In the genomic region with DNA sequence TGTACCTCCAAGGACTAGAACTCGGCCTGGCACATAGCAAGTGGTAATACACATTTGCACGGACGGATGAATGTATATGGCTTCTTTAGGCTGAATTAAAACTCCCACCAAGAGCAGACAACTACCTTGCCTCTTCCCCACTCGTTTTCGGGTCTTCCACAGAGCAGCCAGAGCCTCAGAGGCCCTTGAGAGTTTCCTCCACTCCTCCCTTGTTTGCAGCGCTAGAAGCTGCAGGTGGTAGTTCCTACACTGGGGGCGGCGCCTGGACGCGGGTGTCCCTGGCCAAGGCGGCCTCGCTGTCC, we compare ENCODE assay signal across 10 cellular contexts. TPM values are rescaled to one million over a fixed set of nuclear protein-coding genes. Genes with fewer than 3 reads are reported as not detected.
DNase-seq lines count a peak whose midpoint lies in the region; TF ChIP-seq lines count a peak whose summit lies in the region.
"Had no signal": no experiment of that assay in that cellular context is flagged by ENCODE, and none has a peak within 500 bp of the region (broad histone marks: within the 10 kb centered on the region; RNA-seq: fewer than 3 reads in every experiment).

No MANE protein-coding gene starts in this region.

- H3K9me3 ChIP-seq in AG04450 (ENCODE audit: control insufficient read depth, insufficient read depth, low read length), result no peaks in the 10 kb centered on the region; the same call in 1 of the 2 replicates
- H3K9me3 ChIP-seq in esophagus squamous epithelium, result no peaks in the 10 kb centered on the region
- H3K9me3 ChIP-seq in neuron (ENCODE audit: low read length), result no peaks in the 10 kb centered on the region

- no peak for TF ChIP-seq POLR2A in esophagus squamous epithelium (IDR thresholded peaks at IDR 0.05)

- H3K4me3 ChIP-seq in AG04450 (ENCODE audit: low read depth, low read length), result peak overlapping the region; percentile 73
- peak overlapping the region; percentile 37 to 76 (median 58) for H3K4me3 ChIP-seq in esophagus squamous epithelium
- H3K4me3 ChIP-seq in neuron (ENCODE audit: low read length), result peak overlapping the region; percentile 85

- no peak for DNase-seq in AG04450 (ENCODE audit: low read depth, low spot score)
- peak; percentile 28 for DNase-seq in HuH-7.5 (ENCODE audit: low spot score)
- DNase-seq in esophagus squamous epithelium (lab: John Stamatoyannopoulos, UW), result no peak
- DNase-seq in NCI-H2107 treated with DMSO at 0.1 percent for 48 hours (lab: John Stamatoyannopoulos, UW; ENCODE audit: unreplicated experiment), result no peak
- no peak for DNase-seq in dermis blood vessel endothelial cell
- no peak for DNase-seq in GDM1 (lab: John Stamatoyannopoulos, UW)
- no peak for DNase-seq in activated CD4-positive, alpha-beta T cell treated with anti-CD3 and anti-CD28 coated beads for 4 hours
- DNase-seq: central memory CD4-positive, alpha-beta T cell had no signal

- H3K4me1 ChIP-seq in esophagus squamous epithelium, result peaks cover 0 to 19% (median 11%) of the 10 kb centered on the region in 3 donors
- H3K4me1 ChIP-seq in neuron (ENCODE audit: insufficient read depth, low read length), result peaks cover 10% of the 10 kb centered on the region

- H3K27me3 ChIP-seq in AG04450 (ENCODE audit: control insufficient read depth, insufficient read depth, low read length), result no peaks in the 10 kb centered on the region
- H3K27me3 ChIP-seq in esophagus squamous epithelium, result peaks cover 0 to 53% (median 0%) of the 10 kb centered on the region in 4 donors
- no peaks in the 10 kb centered on the region for H3K27me3 ChIP-seq in neuron (ENCODE audit: insufficient read depth, low read length)

- H3K36me3 ChIP-seq in esophagus squamous epithelium (no peaks in the 10 kb centered on the region), neuron (ENCODE audit: insufficient read depth, low read length) (no peaks in the 10 kb centered on the region)

- H3K27ac ChIP-seq in AG04450 (ENCODE audit: low read depth, low read length) (no peak overlapping the region), esophagus squamous epithelium (peak overlapping the region in 1 of 4 donors; percentile 45)
- H3K27ac ChIP-seq: KMS-11 had no signal

- POLR2A ChIA-PET in AG04450 (lab: Yijun Ruan, JAX), result interaction anchor here (2.5 kb wide), 1 partner anchor 10 kb away, joined by 19 read pairs; a partner anchor contains a TSS

- intact Hi-C loops in esophagus squamous epithelium (cut with DNase I), result no loop called here

- 38 to 68% methylated on average over 3 to 6 of the region's 12 CpGs for WGBS in esophagus squamous epithelium, 2 donors

- TF ChIP-seq CTCF in AG04450 (IDR thresholded peaks at IDR 0.05; ENCODE audit: low read depth, low read length) (no peak), esophagus squamous epithelium (IDR thresholded peaks at IDR 0.05) (no peak)

- CTCF ChIA-PET in AG04450 (lab: Charles Lee), result interaction anchor here (0.6 to 3.6 kb wide), 8 partner anchors 9 to 111 kb away, joined by 3 to 39 read pairs (median 4); no protein-coding TSS in a partner anchor

- peak overlapping the region; percentile 92 for H2AFZ ChIP-seq in neuron (ENCODE audit: low read depth, low read length)

RNA-seq across cellular contexts. Expression of a gene that starts 10.2 kb away (rescaled TPM):
- 7.8 and 11.1 TPM in 2 replicates for polyA plus RNA-seq in AG04450 (2011; rRNA removed)
- polyA minus RNA-seq in AG04450 (2011; rRNA and poly(A)+ RNA removed), result 10.9 and 18.0 TPM in 2 replicates
- 10 to 100 TPM in 1 of 4 donors, 1 to 10 TPM in 3; 4.3 to 11.4 (median 6.1) TPM for total RNA-seq in esophagus squamous epithelium
- 2.7 and 3.1 TPM in 2 replicates for total RNA-seq in dermis blood vessel endothelial cell
